ENCODE assay signal across 1 cellular context in the genomic region with DNA sequence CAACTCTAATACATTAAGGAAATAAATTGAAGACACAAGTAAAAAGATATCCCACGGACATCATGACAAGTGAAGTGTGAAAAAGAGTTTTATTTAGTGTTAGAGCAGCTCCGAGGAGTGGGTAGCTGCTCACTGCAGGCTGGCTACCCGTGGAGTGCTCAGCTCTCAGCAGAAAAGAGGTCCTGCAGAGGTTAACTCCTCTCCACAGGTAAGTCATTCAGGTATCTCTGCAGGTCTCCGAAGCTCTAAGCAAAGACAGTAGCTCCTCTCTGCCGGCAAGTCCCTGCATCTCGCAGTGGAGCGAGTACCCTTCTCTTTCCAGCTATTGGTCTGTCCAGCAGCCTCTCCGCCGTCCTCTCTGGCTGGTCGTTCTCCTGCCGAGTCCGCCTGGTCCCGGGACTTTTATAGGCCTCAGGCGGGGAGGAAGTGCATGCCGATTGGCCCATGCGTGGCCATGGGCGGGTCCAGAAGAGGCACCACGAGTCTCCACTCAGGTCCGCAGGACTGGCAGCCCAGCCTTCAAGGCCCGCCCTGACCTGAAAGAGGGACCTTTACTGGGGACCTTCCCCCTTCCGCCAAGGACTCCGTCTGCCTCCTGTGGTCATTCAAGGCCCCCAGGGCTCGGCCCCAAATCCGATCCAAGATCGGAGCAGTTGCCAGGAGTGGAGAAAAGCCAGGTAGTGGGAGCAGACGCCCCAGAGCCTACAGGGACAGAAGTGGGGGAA.
TF ChIP-seq lines count a peak whose summit lies in the region.

No MANE protein-coding gene starts in this region.

TF ChIP-seq in WTC11, 78 proteins besides CTCF, POLR2A, EP300 and RAD21 (continued from another document and continues in another):
- TF ChIP-seq ATF6 (CRISPR knock-in tag; IDR thresholded peaks at IDR 0.05), result no peak
- peak; percentile 71 for TF ChIP-seq NFYB (CRISPR knock-in tag; conservative IDR thresholded peaks at IDR 0.05; ENCODE audit: low read depth)
- peak; percentile 44; the same call in 1 of the 2 replicates for TF ChIP-seq USF1 (CRISPR knock-in tag; IDR thresholded peaks at IDR 0.05)
- 0 out of 2 replicates have a peak, but pooled peaks have one; percentile 37 for TF ChIP-seq ZNF416 (CRISPR knock-in tag; IDR thresholded peaks at IDR 0.05)
- no peak for TF ChIP-seq CDX4 (CRISPR knock-in tag; IDR thresholded peaks at IDR 0.05; ENCODE audit: borderline replicate concordance)
- TF ChIP-seq ZNF138 (CRISPR knock-in tag; conservative IDR thresholded peaks at IDR 0.05), result peak; percentile 78; the same call in 1 of the 2 replicates
- TF ChIP-seq HMGA2 (CRISPR knock-in tag; IDR thresholded peaks at IDR 0.05), result no peak
- 0 out of 2 replicates have a peak, but pooled peaks have one; percentile 38 for TF ChIP-seq SMAD3 (CRISPR knock-in tag; IDR thresholded peaks at IDR 0.05; ENCODE audit: borderline replicate concordance)
- no peak for TF ChIP-seq NR2C2 (CRISPR knock-in tag; IDR thresholded peaks at IDR 0.05)
- TF ChIP-seq, protein P1, sequence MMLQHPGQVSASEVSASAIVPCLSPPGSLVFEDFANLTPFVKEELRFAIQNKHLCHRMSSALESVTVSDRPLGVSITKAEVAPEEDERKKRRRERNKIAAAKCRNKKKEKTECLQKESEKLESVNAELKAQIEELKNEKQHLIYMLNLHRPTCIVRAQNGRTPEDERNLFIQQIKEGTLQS (CRISPR knock-in tag; conservative IDR thresholded peaks at IDR 0.05), result no peak
- TF ChIP-seq ZBTB21 (CRISPR knock-in tag; IDR thresholded peaks at IDR 0.05; ENCODE audit: borderline replicate concordance), result no peak
- TF ChIP-seq, protein P2, sequence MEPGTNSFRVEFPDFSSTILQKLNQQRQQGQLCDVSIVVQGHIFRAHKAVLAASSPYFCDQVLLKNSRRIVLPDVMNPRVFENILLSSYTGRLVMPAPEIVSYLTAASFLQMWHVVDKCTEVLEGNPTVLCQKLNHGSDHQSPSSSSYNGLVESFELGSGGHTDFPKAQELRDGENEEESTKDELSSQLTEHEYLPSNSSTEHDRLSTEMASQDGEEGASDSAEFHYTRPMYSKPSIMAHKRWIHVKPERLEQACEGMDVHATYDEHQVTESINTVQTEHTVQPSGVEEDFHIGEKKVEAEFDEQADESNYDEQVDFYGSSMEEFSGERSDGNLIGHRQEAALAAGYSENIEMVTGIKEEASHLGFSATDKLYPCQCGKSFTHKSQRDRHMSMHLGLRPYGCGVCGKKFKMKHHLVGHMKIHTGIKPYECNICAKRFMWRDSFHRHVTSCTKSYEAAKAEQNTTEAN (CRISPR knock-in tag; IDR thresholded peaks at IDR 0.05), result no peak
- TF ChIP-seq, protein P3, sequence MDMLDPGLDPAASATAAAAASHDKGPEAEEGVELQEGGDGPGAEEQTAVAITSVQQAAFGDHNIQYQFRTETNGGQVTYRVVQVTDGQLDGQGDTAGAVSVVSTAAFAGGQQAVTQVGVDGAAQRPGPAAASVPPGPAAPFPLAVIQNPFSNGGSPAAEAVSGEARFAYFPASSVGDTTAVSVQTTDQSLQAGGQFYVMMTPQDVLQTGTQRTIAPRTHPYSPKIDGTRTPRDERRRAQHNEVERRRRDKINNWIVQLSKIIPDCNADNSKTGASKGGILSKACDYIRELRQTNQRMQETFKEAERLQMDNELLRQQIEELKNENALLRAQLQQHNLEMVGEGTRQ (CRISPR knock-in tag; IDR thresholded peaks at IDR 0.05), result peak; percentile 29; the same call in 1 of the 2 replicates
- TF ChIP-seq, protein P4, sequence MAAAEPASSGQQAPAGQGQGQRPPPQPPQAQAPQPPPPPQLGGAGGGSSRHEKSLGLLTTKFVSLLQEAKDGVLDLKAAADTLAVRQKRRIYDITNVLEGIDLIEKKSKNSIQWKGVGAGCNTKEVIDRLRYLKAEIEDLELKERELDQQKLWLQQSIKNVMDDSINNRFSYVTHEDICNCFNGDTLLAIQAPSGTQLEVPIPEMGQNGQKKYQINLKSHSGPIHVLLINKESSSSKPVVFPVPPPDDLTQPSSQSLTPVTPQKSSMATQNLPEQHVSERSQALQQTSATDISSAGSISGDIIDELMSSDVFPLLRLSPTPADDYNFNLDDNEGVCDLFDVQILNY (CRISPR knock-in tag; IDR thresholded peaks at IDR 0.05), result no peak
- no peak for TF ChIP-seq JUN (CRISPR knock-in tag; IDR thresholded peaks at IDR 0.05)
- TF ChIP-seq ESRRA (CRISPR knock-in tag; IDR thresholded peaks at IDR 0.05; ENCODE audit: borderline replicate concordance), result no peak
- TF ChIP-seq, protein P5, sequence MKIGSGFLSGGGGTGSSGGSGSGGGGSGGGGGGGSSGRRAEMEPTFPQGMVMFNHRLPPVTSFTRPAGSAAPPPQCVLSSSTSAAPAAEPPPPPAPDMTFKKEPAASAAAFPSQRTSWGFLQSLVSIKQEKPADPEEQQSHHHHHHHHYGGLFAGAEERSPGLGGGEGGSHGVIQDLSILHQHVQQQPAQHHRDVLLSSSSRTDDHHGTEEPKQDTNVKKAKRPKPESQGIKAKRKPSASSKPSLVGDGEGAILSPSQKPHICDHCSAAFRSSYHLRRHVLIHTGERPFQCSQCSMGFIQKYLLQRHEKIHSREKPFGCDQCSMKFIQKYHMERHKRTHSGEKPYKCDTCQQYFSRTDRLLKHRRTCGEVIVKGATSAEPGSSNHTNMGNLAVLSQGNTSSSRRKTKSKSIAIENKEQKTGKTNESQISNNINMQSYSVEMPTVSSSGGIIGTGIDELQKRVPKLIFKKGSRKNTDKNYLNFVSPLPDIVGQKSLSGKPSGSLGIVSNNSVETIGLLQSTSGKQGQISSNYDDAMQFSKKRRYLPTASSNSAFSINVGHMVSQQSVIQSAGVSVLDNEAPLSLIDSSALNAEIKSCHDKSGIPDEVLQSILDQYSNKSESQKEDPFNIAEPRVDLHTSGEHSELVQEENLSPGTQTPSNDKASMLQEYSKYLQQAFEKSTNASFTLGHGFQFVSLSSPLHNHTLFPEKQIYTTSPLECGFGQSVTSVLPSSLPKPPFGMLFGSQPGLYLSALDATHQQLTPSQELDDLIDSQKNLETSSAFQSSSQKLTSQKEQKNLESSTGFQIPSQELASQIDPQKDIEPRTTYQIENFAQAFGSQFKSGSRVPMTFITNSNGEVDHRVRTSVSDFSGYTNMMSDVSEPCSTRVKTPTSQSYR (CRISPR knock-in tag; IDR thresholded peaks at IDR 0.05), result no peak
- no peak for TF ChIP-seq ZNF232 (CRISPR knock-in tag; IDR thresholded peaks at IDR 0.05)
- TF ChIP-seq E2F1 (CRISPR knock-in tag; IDR thresholded peaks at IDR 0.05), result no peak
- TF ChIP-seq ZNF423 (CRISPR knock-in tag; IDR thresholded peaks at IDR 0.05), result peak; percentile 27; the same call in 1 of the 2 replicates
- no peak for TF ChIP-seq ZNF263 (CRISPR knock-in tag; IDR thresholded peaks at IDR 0.05; ENCODE audit: low read depth)
- TF ChIP-seq ELF4 (CRISPR knock-in tag; IDR thresholded peaks at IDR 0.05; ENCODE audit: low read depth), result no peak
- TF ChIP-seq, protein P6, sequence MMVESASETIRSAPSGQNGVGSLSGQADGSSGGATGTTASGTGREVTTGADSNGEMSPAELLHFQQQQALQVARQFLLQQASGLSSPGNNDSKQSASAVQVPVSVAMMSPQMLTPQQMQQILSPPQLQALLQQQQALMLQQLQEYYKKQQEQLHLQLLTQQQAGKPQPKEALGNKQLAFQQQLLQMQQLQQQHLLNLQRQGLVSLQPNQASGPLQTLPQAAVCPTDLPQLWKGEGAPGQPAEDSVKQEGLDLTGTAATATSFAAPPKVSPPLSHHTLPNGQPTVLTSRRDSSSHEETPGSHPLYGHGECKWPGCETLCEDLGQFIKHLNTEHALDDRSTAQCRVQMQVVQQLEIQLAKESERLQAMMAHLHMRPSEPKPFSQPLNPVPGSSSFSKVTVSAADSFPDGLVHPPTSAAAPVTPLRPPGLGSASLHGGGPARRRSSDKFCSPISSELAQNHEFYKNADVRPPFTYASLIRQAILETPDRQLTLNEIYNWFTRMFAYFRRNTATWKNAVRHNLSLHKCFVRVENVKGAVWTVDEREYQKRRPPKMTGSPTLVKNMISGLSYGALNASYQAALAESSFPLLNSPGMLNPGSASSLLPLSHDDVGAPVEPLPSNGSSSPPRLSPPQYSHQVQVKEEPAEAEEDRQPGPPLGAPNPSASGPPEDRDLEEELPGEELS (CRISPR knock-in tag; IDR thresholded peaks at IDR 0.05), result peak; percentile 57; the same call in 1 of the 2 replicates
- no peak for TF ChIP-seq GABPB1 (CRISPR knock-in tag; IDR thresholded peaks at IDR 0.05)
- TF ChIP-seq TEAD4 (CRISPR knock-in tag; IDR thresholded peaks at IDR 0.05), result no peak
- TF ChIP-seq OVOL2 (CRISPR knock-in tag; IDR thresholded peaks at IDR 0.05; ENCODE audit: borderline replicate concordance), result no peak
- peak; percentile 79 for TF ChIP-seq MAX (CRISPR knock-in tag; IDR thresholded peaks at IDR 0.05)
- no peak for TF ChIP-seq NFE2L1 (CRISPR knock-in tag; IDR thresholded peaks at IDR 0.05)
- TF ChIP-seq ZSCAN18 (CRISPR knock-in tag; IDR thresholded peaks at IDR 0.05), result no peak
- TF ChIP-seq ZNF671 (CRISPR knock-in tag; IDR thresholded peaks at IDR 0.05), result no peak
- TF ChIP-seq, protein P7, sequence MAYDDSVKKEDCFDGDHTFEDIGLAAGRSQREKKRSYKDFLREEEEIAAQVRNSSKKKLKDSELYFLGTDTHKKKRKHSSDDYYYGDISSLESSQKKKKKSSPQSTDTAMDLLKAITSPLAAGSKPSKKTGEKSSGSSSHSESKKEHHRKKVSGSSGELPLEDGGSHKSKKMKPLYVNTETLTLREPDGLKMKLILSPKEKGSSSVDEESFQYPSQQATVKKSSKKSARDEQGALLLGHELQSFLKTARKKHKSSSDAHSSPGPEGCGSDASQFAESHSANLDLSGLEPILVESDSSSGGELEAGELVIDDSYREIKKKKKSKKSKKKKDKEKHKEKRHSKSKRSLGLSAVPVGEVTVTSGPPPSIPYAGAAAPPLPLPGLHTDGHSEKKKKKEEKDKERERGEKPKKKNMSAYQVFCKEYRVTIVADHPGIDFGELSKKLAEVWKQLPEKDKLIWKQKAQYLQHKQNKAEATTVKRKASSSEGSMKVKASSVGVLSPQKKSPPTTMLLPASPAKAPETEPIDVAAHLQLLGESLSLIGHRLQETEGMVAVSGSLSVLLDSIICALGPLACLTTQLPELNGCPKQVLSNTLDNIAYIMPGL (CRISPR knock-in tag; IDR thresholded peaks at IDR 0.05), result no peak; the same call in 1 of the 2 replicates
